ENCODE assay signal across 8 cellular contexts in the genomic region with DNA sequence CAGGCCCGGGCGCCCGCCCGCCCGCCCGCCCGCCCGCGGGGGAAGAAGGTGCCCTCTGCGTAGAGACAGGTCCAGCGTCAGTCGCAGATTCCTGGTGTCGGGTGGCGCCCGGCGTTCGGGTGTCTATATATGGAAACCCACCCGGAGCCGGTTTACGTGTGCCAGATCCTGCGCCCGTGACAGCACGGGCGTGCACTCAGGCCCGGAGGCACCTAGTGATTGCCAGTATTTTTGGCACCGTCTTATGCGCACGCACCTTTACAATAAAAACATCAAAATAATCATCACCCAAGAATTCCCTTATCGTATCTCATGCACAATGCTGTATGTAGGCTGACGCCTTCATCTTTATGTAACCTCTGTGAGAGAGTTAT. TPM values are rescaled to one million over a fixed set of nuclear protein-coding genes. Genes with fewer than 3 reads are reported as not detected.
DNase-seq lines count a peak whose midpoint lies in the region; ATAC-seq, FAIRE-seq and TF ChIP-seq lines count a peak whose summit lies in the region.

No MANE protein-coding gene starts in this region.

- H3K9me3 ChIP-seq in SK-N-SH (no peaks in the 10 kb centered on the region), HepG2 (ENCODE audit: low read length) (no peaks in the 10 kb centered on the region)

- H3K79me2 ChIP-seq in SK-N-SH (ENCODE audit: insufficient read depth) (peaks cover 24% of the 10 kb centered on the region; the same call in 1 of the 2 replicates), HepG2 (ENCODE audit: insufficient read depth, low read length) (peaks cover 13% of the 10 kb centered on the region)

- H3K4me3 Mint-ChIP-seq in stimulated activated naive CD8-positive, alpha-beta T cell treated with anti-CD3 and anti-CD28 coated beads, Interleukin-15, Interleukin-2, amounts not matched to agents 100 ng/mL and 50 ng/mL, for 24 hours: peak overlapping the region; percentile 83

- no peaks in the 10 kb centered on the region for H3K36me3 Mint-ChIP-seq in stimulated activated naive CD8-positive, alpha-beta T cell treated with anti-CD3 and anti-CD28 coated beads, Interleukin-15, Interleukin-2, amounts not matched to agents 100 ng/mL and 50 ng/mL, for 24 hours (ENCODE audit: low read depth)

- H2AFZ ChIP-seq in SK-N-SH (ENCODE audit: low read depth): peak overlapping the region; percentile 85
- no peak overlapping the region for H2AFZ ChIP-seq in HepG2 (ENCODE audit: low read length)

- intact Hi-C loops in HepG2 (cut with micrococcal nuclease; ENCODE audit: unreplicated experiment): loop anchor here (5.0 kb wide), 1 partner anchor 59 kb away; a partner anchor contains a TSS

- ATAC-seq in HG03064 (IDR thresholded peaks at IDR 0.05; ENCODE audit: low read depth, unreplicated experiment) (peak; percentile 34), HepG2 (no peak; the same call in 2 of the 3 replicates)

- peak; percentile 12 for DNase-seq in activated T-cell treated with anti-CD3 and anti-CD28 coated beads for 1 hour (ENCODE audit: low read depth)
- DNase-seq in activated T-cell treated with anti-CD3 and anti-CD28 coated beads, Interleukin-2, amount 50 U/mL, for 1 hour: no peak
- DNase-seq in SK-N-SH: peak; percentile 65
- DNase-seq in HepG2 (ENCODE audit: low spot score): peak; percentile 22
- DNase-seq in CD1c-positive myeloid dendritic cell (ENCODE audit: extremely low spot score): no peak

- no peak for TF ChIP-seq POLR2A in HepG2 (IDR thresholded peaks at IDR 0.05; ENCODE audit: insufficient read depth in 1 of 2, low read depth in 2 of 2, low read length in 2 of 2)

- peaks cover 5% of the 10 kb centered on the region for H3K27me3 Mint-ChIP-seq in stimulated activated naive CD8-positive, alpha-beta T cell treated with anti-CD3 and anti-CD28 coated beads, Interleukin-15, Interleukin-2, amounts not matched to agents 100 ng/mL and 50 ng/mL, for 24 hours

- peaks cover 13% of the 10 kb centered on the region for H3K4me1 Mint-ChIP-seq in stimulated activated naive CD8-positive, alpha-beta T cell treated with anti-CD3 and anti-CD28 coated beads, Interleukin-15, Interleukin-2, amounts not matched to agents 100 ng/mL and 50 ng/mL, for 24 hours (ENCODE audit: low read depth)

- no peaks in the 10 kb centered on the region for H3K9me3 Mint-ChIP-seq in stimulated activated naive CD8-positive, alpha-beta T cell treated with anti-CD3 and anti-CD28 coated beads, Interleukin-15, Interleukin-2, amounts not matched to agents 100 ng/mL and 50 ng/mL, for 24 hours

- TF ChIP-seq CTCF in SK-N-SH (IDR thresholded peaks at IDR 0.05) (no peak), HepG2 (CRISPR knock-in tag; IDR thresholded peaks at IDR 0.05) (no peak)

- no peaks in the 10 kb centered on the region for H3K9me2 ChIP-seq in SK-N-SH

- in situ Hi-C loops in HepG2 (cut with HindIII; ENCODE audit: extremely low pct_ligation_motif_present, low pct_unique_long_range_greater_than_20kb): no loop called here

- H4K20me1 ChIP-seq in SK-N-SH (ENCODE audit: insufficient read depth): no peaks in the 10 kb centered on the region
- H4K20me1 ChIP-seq in HepG2 (ENCODE audit: insufficient read depth, low read length): peaks cover 6% of the 10 kb centered on the region; the same call in 1 of the 2 replicates

- peak overlapping the region; percentile 72 to 88 for H3K4me3 ChIP-seq in SK-N-SH (ENCODE audit: low read depth in 2 of 2, low read length in 1 of 2)
- peak overlapping the region; percentile 75 to 81 (median 79) for H3K4me3 ChIP-seq in HepG2 (replicated peaks in 1 of 3; ENCODE audit: insufficient read depth in 1 of 3, low read depth in 2 of 3, low read length in 3 of 3)

- TF ChIP-seq EP300 in SK-N-SH (IDR thresholded peaks at IDR 0.05; ENCODE audit: borderline replicate concordance in 1 of 2, low read depth in 1 of 2, low read length in 1 of 2): no peak
- TF ChIP-seq EP300 in HepG2 (IDR thresholded peaks at IDR 0.05; ENCODE audit: low read depth in 2 of 2, low read length in 2 of 2): no peak
- TF ChIP-seq EP300 in HepG2 (CRISPR knock-in tag; IDR thresholded peaks at IDR 0.05; ENCODE audit: borderline replicate concordance): no peak

- peaks cover 0 to 18% of the 10 kb centered on the region in 2 experiments for H3K36me3 ChIP-seq in SK-N-SH (replicated peaks in 1 of 2; ENCODE audit: control insufficient read depth in 1 of 2, insufficient read depth in 2 of 2, low read length in 1 of 2)
- H3K36me3 ChIP-seq in HepG2 (replicated peaks in 1 of 2; ENCODE audit: control insufficient read depth in 1 of 2, insufficient read depth in 2 of 2, low read length in 2 of 2): peaks cover 0 to 22% of the 10 kb centered on the region in 2 experiments; a peak in 4 of 5 replicates

- no peak for FAIRE-seq in HepG2 (lab: Jason Lieb, UNC)

- H3K4me1 ChIP-seq in SK-N-SH (ENCODE audit: control insufficient read depth in 1 of 2, insufficient read depth in 2 of 2, low read depth in 1 of 2, low read length in 1 of 2): peaks cover 0 to 23% of the 10 kb centered on the region in 2 experiments; a peak in 2 of 4 replicates
- H3K4me1 ChIP-seq in HepG2 (ENCODE audit: insufficient read depth, low read length): peaks cover 34% of the 10 kb centered on the region

- H3F3A ChIP-seq in SK-N-SH (replicated peaks; ENCODE audit: insufficient read depth): peaks cover 4% of the 10 kb centered on the region

- H3K27me3 ChIP-seq in SK-N-SH (ENCODE audit: insufficient read depth) (no peaks in the 10 kb centered on the region), HepG2 (ENCODE audit: control insufficient read depth in 1 of 2, insufficient read depth in 2 of 2, low read length in 2 of 2) (peaks cover 0 to 5% of the 10 kb centered on the region in 2 experiments; a peak in 2 of 5 replicates)

- 0% methylated on average over 5 of the region's 30 CpGs for WGBS in SK-N-SH (ENCODE audit: low lambda C conversion rate)
- WGBS in HepG2 (ENCODE audit: low lambda C conversion rate): 2% methylated on average over 13 of the region's 30 CpGs

- TF ChIP-seq RAD21 in SK-N-SH (IDR thresholded peaks at IDR 0.05; ENCODE audit: low read length) (no peak), HepG2 (CRISPR knock-in tag; IDR thresholded peaks at IDR 0.05) (no peak)

- CTCF ChIA-PET in SK-N-SH (lab: Yijun Ruan, JAX): interaction anchor here (0.6 to 2.3 kb wide), 15 partner anchors 9 to 800 kb away, joined by 3 to 18 read pairs (median 4); a partner anchor contains a TSS
- CTCF ChIA-PET in HepG2 (lab: Yijun Ruan, JAX; ENCODE audit: low intra/inter-chr PET ratio, low total read pairs): no interaction called here

- POLR2A ChIA-PET in SK-N-SH (lab: Yijun Ruan, JAX) (interaction anchor here (0.6 to 1.5 kb wide), 16 partner anchors 11 to 282 kb away, joined by 3 to 7 read pairs (median 3); a partner anchor contains a TSS), HepG2 (lab: Yijun Ruan, JAX) (interaction anchor here (0.7 to 2.4 kb wide), 10 partner anchors 9 to 410 kb away, joined by 3 to 16 read pairs (median 4); a partner anchor contains a TSS)

- BruUV-seq in HepG2 (replicated peaks; lab: Mats Ljungman, UMichigan): no TSS peak

- H3K9ac ChIP-seq in SK-N-SH (peak overlapping the region; percentile 57), HepG2 (ENCODE audit: insufficient read depth, low read depth, low read length) (peak overlapping the region; percentile 78)

- no peak overlapping the region; a peak in 1 of 4 replicates for H3K27ac ChIP-seq in SK-N-SH (ENCODE audit: low read depth in 2 of 2, low read length in 1 of 2)
- H3K27ac ChIP-seq in cingulate gyrus (ENCODE audit: low read depth, low read length): peak overlapping the region; percentile 23
- H3K27ac ChIP-seq in HepG2 (ENCODE audit: extremely low read length, insufficient read depth, low read length): no peak overlapping the region

- peak overlapping the region; percentile 45 for H3K27ac Mint-ChIP-seq in stimulated activated naive CD8-positive, alpha-beta T cell treated with anti-CD3 and anti-CD28 coated beads, Interleukin-15, Interleukin-2, amounts not matched to agents 100 ng/mL and 50 ng/mL, for 24 hours

- H3K4me2 ChIP-seq in SK-N-SH (peak overlapping the region; percentile 82), HepG2 (ENCODE audit: low read depth, low read length) (peak overlapping the region; percentile 91)

TF ChIP-seq in SK-N-SH, 30 proteins besides CTCF, POLR2A, EP300 and RAD21 (continues in another document):
- TF ChIP-seq TAF1 (IDR thresholded peaks at IDR 0.05; ENCODE audit: borderline replicate concordance, low read depth, low read length): no peak
- TF ChIP-seq RXRA (IDR thresholded peaks at IDR 0.05; ENCODE audit: borderline replicate concordance, low read depth): no peak

TF ChIP-seq in HepG2, 621 proteins besides CTCF, POLR2A, EP300 and RAD21 (continues in another document):
- TF ChIP-seq CCAR2 (optimal IDR thresholded peaks at IDR 0.05; ENCODE audit: low read depth, low read length): no peak

RNA-seq across cellular contexts. Expression of a gene that starts 0.5 kb away (rescaled TPM):
- polyA plus RNA-seq in SK-N-SH (2012; rRNA removed) (36.2 and 40.5 TPM in 2 replicates), HepG2 (2011; rRNA removed) (28.7 and 30.3 TPM in 2 replicates)
- 35.0 and 37.8 TPM in 2 replicates for polyA plus RNA-seq in SK-N-SH (2012; cell fraction: cytosol; rRNA removed)
- polyA plus RNA-seq in SK-N-SH (2012; cell fraction: nucleus; rRNA removed): 54.9 and 60.3 TPM in 2 replicates
- total RNA-seq in HepG2 (2016; rRNA removed; fragmentation: Illumina TruSeq; extraction: Trizol): 42.1 and 48.7 TPM in 2 replicates
- total RNA-seq in HepG2 (2016; cell fraction: cytosol; rRNA removed; fragmentation: Illumina TruSeq; extraction: Trizol; ENCODE audit: low read depth): 8.2 and 8.9 TPM in 2 replicates
- total RNA-seq in HepG2 (2016; cell fraction: insoluble cytoplasmic fraction; rRNA removed; fragmentation: Illumina TruSeq; extraction: Trizol): 40.6 and 49.4 TPM in 2 replicates
- 18.7 and 22.7 TPM in 2 replicates for total RNA-seq in HepG2 (2016; cell fraction: membrane; rRNA removed; fragmentation: Illumina TruSeq; extraction: Trizol)
- total RNA-seq in HepG2 (2016; cell fraction: nucleus; rRNA removed; fragmentation: Illumina TruSeq; extraction: Trizol): 17.1 TPM in 2 replicates
- 22.8 and 25.8 TPM in 2 replicates for polyA plus RNA-seq in HepG2 (2011; cell fraction: cytosol; rRNA removed)
- polyA plus RNA-seq in HepG2 (2011; cell fraction: nucleus; rRNA removed): 45.0 and 49.3 TPM in 2 replicates
- polyA plus RNA-seq in HepG2 (2012): 19.3 and 20.6 TPM in 2 replicates
- polyA plus RNA-seq in HepG2 (2016; cell fraction: cytosol; fragmentation: Illumina TruSeq; extraction: Trizol; ENCODE audit: low read depth): 8.9 and 13.1 TPM in 2 replicates
- polyA plus RNA-seq in HepG2 (2016; cell fraction: insoluble cytoplasmic fraction; fragmentation: Illumina TruSeq; extraction: Trizol; ENCODE audit: low read depth): 53.7 and 53.8 TPM in 2 replicates
- 13.8 and 19.5 TPM in 2 replicates for polyA plus RNA-seq in HepG2 (2016; cell fraction: membrane; fragmentation: Illumina TruSeq; extraction: Trizol; ENCODE audit: low read depth)
- 31.2 and 32.5 TPM in 2 replicates for polyA plus RNA-seq in HepG2 (2016; cell fraction: nucleus; fragmentation: Illumina TruSeq; extraction: Trizol; ENCODE audit: insufficient read depth, low read depth)
- polyA minus RNA-seq in HepG2 (2011; rRNA and poly(A)+ RNA removed; ENCODE audit: low replicate concordance): 19.1 and 23.5 TPM in 2 replicates
- 8.8 and 12.7 TPM in 2 replicates for polyA minus RNA-seq in HepG2 (2011; cell fraction: cytosol; rRNA and poly(A)+ RNA removed)
- 12.7 and 16.2 TPM in 2 replicates for polyA minus RNA-seq in HepG2 (2011; cell fraction: nucleus; rRNA and poly(A)+ RNA removed)

Comparison
In these comparisons a context has a peak if more than half of its experiments do, and no peak if none do; other contexts are left out.
1. DNase-seq: peak in activated T-cell treated with anti-CD3 and anti-CD28 coated beads for 1 hour (single experiment), SK-N-SH (single experiment) and HepG2 (single experiment); none in activated T-cell treated with anti-CD3 and anti-CD28 coated beads, Interleukin-2, amount 50 U/mL, for 1 hour (single experiment) and CD1c-positive myeloid dendritic cell (single experiment).